ENCODE assay signal across 1 cellular context in genomic region chr1:61119085-61119484, GRCh38.
TF ChIP-seq lines count a peak whose summit lies in the region.

No MANE protein-coding gene starts in this region.

TF ChIP-seq in HepG2, 621 proteins besides CTCF, POLR2A, EP300 and RAD21 (continued from another document):
- TF ChIP-seq HMGXB4 (CRISPR knock-in tag; IDR thresholded peaks at IDR 0.05; ENCODE audit: borderline replicate concordance in 1 of 2, low read depth in 1 of 2) (peak in 1 of 2 experiments; percentile 27; a peak in 1 of 4 replicates), ZNF230 (CRISPR knock-in tag; IDR thresholded peaks at IDR 0.05) (no peak), TCF7L2 (IDR thresholded peaks at IDR 0.05; ENCODE audit: low read depth, low read length) (peak; percentile 58; the same call in 1 of the 2 replicates), PLSCR1 (CRISPR knock-in tag; IDR thresholded peaks at IDR 0.05; ENCODE audit: borderline replicate concordance) (no peak), ZNF274 (CRISPR knock-in tag; IDR thresholded peaks at IDR 0.05) (no peak), HES4 (CRISPR knock-in tag; IDR thresholded peaks at IDR 0.05; ENCODE audit: borderline replicate concordance) (no peak)
